ENCODE assay signal across 10 cellular contexts in the genomic region with DNA sequence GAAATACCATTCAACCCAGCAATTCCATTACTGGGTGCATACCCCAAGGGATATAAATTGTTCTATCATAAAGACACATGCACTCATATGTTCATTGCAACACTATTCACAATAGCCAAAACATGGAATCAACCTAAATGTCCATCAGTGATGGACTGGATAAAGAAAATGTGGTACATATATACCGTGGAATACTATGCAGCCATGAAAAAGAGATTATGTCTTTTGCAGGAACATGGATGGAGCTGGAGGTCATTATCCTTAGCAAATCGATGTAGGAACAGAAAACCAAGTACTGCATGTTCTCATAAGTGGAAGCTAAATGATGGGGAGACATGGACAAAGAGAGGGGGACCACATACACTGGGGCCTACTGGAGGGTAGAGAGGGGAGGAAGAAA. TPM values are rescaled to one million over a fixed set of nuclear protein-coding genes. Genes with fewer than 3 reads are reported as not detected.
"Had no signal": no experiment of that assay in that cellular context is flagged by ENCODE, and none has a peak within 500 bp of the region (broad histone marks: within the 10 kb centered on the region; RNA-seq: fewer than 3 reads in every experiment).

No MANE protein-coding gene starts in this region.

- DNase-seq: H7, IMR-90, Karpas-422, KBM-7 had no signal

- ATAC-seq: GM23338, HCT116 had no signal

- FAIRE-seq: HTR-8/SVneo had no signal

- H3K9ac ChIP-seq: KMS-11 had no signal

- H3K9me3 ChIP-seq: HAP-1 had no signal

- H3K27ac Mint-ChIP-seq: GM23338 had no signal

- H3K36me3 ChIP-seq: HAP-1 had no signal

- H3K27ac ChIP-seq: KMS-11 had no signal

- H2AFZ ChIP-seq: GM23338 had no signal

- H3K4me3 ChIP-seq: GM23338, HAP-1 had no signal

- H3K4me3 Mint-ChIP-seq: GM23338 had no signal

- H3K4me2 ChIP-seq: GM23338, KMS-11 had no signal

RNA-seq across cellular contexts. Expression of a gene that starts 5.5 kb away (rescaled TPM):
- total RNA-seq: H4, IMR-90 had no signal
- polyA plus RNA-seq: IMR-90 had no signal
